8 cellular contexts compared by ENCODE assay signal in genomic region chr17:27569257-27569722, GRCh38.
DNase-seq lines count a peak whose midpoint lies in the region; ATAC-seq and TF ChIP-seq lines count a peak whose summit lies in the region.

No MANE protein-coding gene starts in this region.

- H3K4me3 ChIP-seq in cardiac muscle cell (no peak overlapping the region), hepatocyte (no peak overlapping the region)

- peaks cover 32% of the 10 kb centered on the region for H3K36me3 Mint-ChIP-seq in activated T-helper 1 cell treated with anti-CD3 and anti-CD28 coated beads, Interleukin-12 subunit alpha, Interleukin-12 subunit beta, Interleukin-2, Interleukin-4 antibody, amounts not matched to agents 30 ng/mL and 10 ng/mL and 1 ng/mL, durations not matched to agents 14 hours and 24 hours and 36 hours (ENCODE audit: low read depth)

- no peak overlapping the region for H3K4me3 Mint-ChIP-seq in activated T-helper 1 cell treated with anti-CD3 and anti-CD28 coated beads, Interleukin-12 subunit alpha, Interleukin-12 subunit beta, Interleukin-2, Interleukin-4 antibody, amounts not matched to agents 30 ng/mL and 10 ng/mL and 1 ng/mL, durations not matched to agents 14 hours and 24 hours and 36 hours

- intact Hi-C loops in Right ventricle myocardium inferior (cut with DNase I), result loop anchor here (5.0 kb wide), 1 partner anchor 77 kb away; no protein-coding TSS in a partner anchor
- intact Hi-C loops in activated T-helper 1 cell treated with anti-CD3 and anti-CD28 coated beads, Interleukin-12 subunit alpha, Interleukin-12 subunit beta, Interleukin-2, Interleukin-4 antibody, amounts not matched to agents 30 ng/mL and 10 ng/mL and 1 ng/mL, durations not matched to agents 14 hours and 24 hours and 36 hours (cut with micrococcal nuclease), result loop anchor here (2.0 kb wide), 1 partner anchor 32 kb away; no protein-coding TSS in a partner anchor

- H3K4me1 Mint-ChIP-seq in activated T-helper 1 cell treated with anti-CD3 and anti-CD28 coated beads, Interleukin-12 subunit alpha, Interleukin-12 subunit beta, Interleukin-2, Interleukin-4 antibody, amounts not matched to agents 30 ng/mL and 10 ng/mL and 1 ng/mL, durations not matched to agents 14 hours and 24 hours and 36 hours (ENCODE audit: low read depth), result peaks cover 90% of the 10 kb centered on the region

- H3K27ac ChIP-seq in cardiac muscle cell (no peak overlapping the region), hepatocyte (peak overlapping the region; percentile 82), RWPE1 (no peak overlapping the region)

- no peaks in the 10 kb centered on the region for H4K20me1 ChIP-seq in hepatocyte (ENCODE audit: insufficient read depth, poor library complexity, severe bottlenecking)

- DNase-seq in cardiac muscle cell (ENCODE audit: low read depth in 1 of 2, low spot score in 1 of 2) (peak; percentile 39 to 53), Right ventricle myocardium inferior (ENCODE audit: missing footprints) (no peak), NCI-H460 (ENCODE audit: extremely low read depth, low read depth) (peak; percentile 28), hepatocyte (ENCODE audit: low spot score) (peak; percentile 63), G401 (ENCODE audit: low spot score) (no peak), RWPE1 (ENCODE audit: low spot score) (no peak)
- peak; percentile 26 for DNase-seq in activated T-helper 1 cell treated with anti-CD3 and anti-CD28 coated beads, Interleukin-12 subunit alpha, Interleukin-12 subunit beta, Interleukin-2, Interleukin-4 antibody, amounts not matched to agents 30 ng/mL and 10 ng/mL and 1 ng/mL, durations not matched to agents 14 hours and 24 hours and 36 hours (ENCODE audit: low spot score)
- DNase-seq in stimulated activated CD4-positive, alpha-beta T cell treated with anti-CD3 and anti-CD28 coated beads, TNF-alpha, amount 100 ng/mL, for 4 hours (ENCODE audit: low read depth in 3 of 3), result peak; percentile 10 to 15 (median 10)

- H2AFZ ChIP-seq in hepatocyte, result no peak overlapping the region

- peaks cover 52% of the 10 kb centered on the region for H3K4me1 ChIP-seq in cardiac muscle cell (ENCODE audit: low read depth)
- H3K4me1 ChIP-seq in hepatocyte (ENCODE audit: insufficient read depth), result peaks cover 29% of the 10 kb centered on the region

- POLR2A ChIA-PET in RWPE1 (lab: Yijun Ruan, JAX; ENCODE audit: low non-redundant PET), result no interaction called here

- no peak overlapping the region for H3K4me2 ChIP-seq in hepatocyte

- H3K9me3 ChIP-seq in cardiac muscle cell (ENCODE audit: low read depth) (no peaks in the 10 kb centered on the region), hepatocyte (ENCODE audit: low read depth) (no peaks in the 10 kb centered on the region)

- H3K27me3 ChIP-seq in cardiac muscle cell (no peaks in the 10 kb centered on the region), hepatocyte (no peaks in the 10 kb centered on the region)

- in situ Hi-C loops in G401 (cut with HindIII; ENCODE audit: low sequenced_read_pairs), result loop anchor here (25.0 kb wide), 1 partner anchor 132 kb away; no protein-coding TSS in a partner anchor

- peak; percentile 73 for TF ChIP-seq CTCF in cardiac muscle cell (IDR thresholded peaks at IDR 0.05; ENCODE audit: low read depth, low read length)
- peak; percentile 55 for TF ChIP-seq CTCF in hepatocyte (IDR thresholded peaks at IDR 0.05; ENCODE audit: poor library complexity)
- no peak; the same call in 1 of the 2 replicates for TF ChIP-seq CTCF in RWPE1 (conservative IDR thresholded peaks at IDR 0.05; ENCODE audit: low read depth)

- H3K79me2 ChIP-seq in hepatocyte, result peaks cover 63% of the 10 kb centered on the region

- CTCF ChIA-PET in RWPE1 (lab: Yijun Ruan, JAX), result interaction anchor here (0.6 kb wide), 2 partner anchors 48 to 215 kb away, joined by 3 to 5 read pairs; no protein-coding TSS in a partner anchor

- no peaks in the 10 kb centered on the region for H3K36me3 ChIP-seq in cardiac muscle cell
- H3K36me3 ChIP-seq in hepatocyte (replicated peaks; ENCODE audit: insufficient read depth, low read depth), result no peaks in the 10 kb centered on the region

- no peaks in the 10 kb centered on the region for H3K27me3 Mint-ChIP-seq in activated T-helper 1 cell treated with anti-CD3 and anti-CD28 coated beads, Interleukin-12 subunit alpha, Interleukin-12 subunit beta, Interleukin-2, Interleukin-4 antibody, amounts not matched to agents 30 ng/mL and 10 ng/mL and 1 ng/mL, durations not matched to agents 14 hours and 24 hours and 36 hours (ENCODE audit: insufficient read depth)

- WGBS in hepatocyte (ENCODE audit: low lambda C conversion rate, missing lambda C conversion rate), result 70% methylated on average over 6 of the region's 6 CpGs

- H3K9me3 Mint-ChIP-seq in activated T-helper 1 cell treated with anti-CD3 and anti-CD28 coated beads, Interleukin-12 subunit alpha, Interleukin-12 subunit beta, Interleukin-2, Interleukin-4 antibody, amounts not matched to agents 30 ng/mL and 10 ng/mL and 1 ng/mL, durations not matched to agents 14 hours and 24 hours and 36 hours, result peaks cover 2% of the 10 kb centered on the region

- no peaks in the 10 kb centered on the region for H3K9me2 ChIP-seq in hepatocyte (replicated peaks; ENCODE audit: insufficient read depth)

- H3K27ac Mint-ChIP-seq in activated T-helper 1 cell treated with anti-CD3 and anti-CD28 coated beads, Interleukin-12 subunit alpha, Interleukin-12 subunit beta, Interleukin-2, Interleukin-4 antibody, amounts not matched to agents 30 ng/mL and 10 ng/mL and 1 ng/mL, durations not matched to agents 14 hours and 24 hours and 36 hours, result peak overlapping the region; percentile 70

- no peak for ATAC-seq in Right ventricle myocardium inferior

Comparison
In these comparisons a context has a peak if more than half of its experiments do, and no peak if none do; other contexts are left out.
1. DNase-seq: peak in cardiac muscle cell (2 of 2), NCI-H460 (single experiment), activated T-helper 1 cell treated with anti-CD3 and anti-CD28 coated beads, Interleukin-12 subunit alpha, Interleukin-12 subunit beta, Interleukin-2, Interleukin-4 antibody, amounts not matched to agents 30 ng/mL and 10 ng/mL and 1 ng/mL, durations not matched to agents 14 hours and 24 hours and 36 hours (single experiment), hepatocyte (single experiment) and stimulated activated CD4-positive, alpha-beta T cell treated with anti-CD3 and anti-CD28 coated beads, TNF-alpha, amount 100 ng/mL, for 4 hours (3 of 3); none in Right ventricle myocardium inferior (single experiment), G401 (single experiment) and RWPE1 (single experiment).